Comparison of ENCODE assay signal across 1 cellular context in genomic region chr9:127785933-127786772, GRCh38.
A peak's percentile ranks its signal among the peaks of the same experiment; 100 is the strongest.
TF ChIP-seq lines count a peak whose summit lies in the region.

TSS of gene CDK9 (plus strand) at chr9:127786034. CDS start at chr9:127786149, 115 bp downstream.

TF ChIP-seq in HepG2, 621 proteins besides CTCF, POLR2A, EP300 and RAD21 (continued from another document and continues in another):
- peak; percentile 70; the same call in 1 of the 2 replicates for TF ChIP-seq ZNF687 (CRISPR knock-in tag; IDR thresholded peaks at IDR 0.05)
- 0 out of 2 replicates have a peak, but pooled peaks have one; percentile 25 for TF ChIP-seq BCL3 (CRISPR knock-in tag; IDR thresholded peaks at IDR 0.05)
- TF ChIP-seq ZNF12 (CRISPR knock-in tag; IDR thresholded peaks at IDR 0.05) = 0 out of 2 replicates have a peak, but pooled peaks have one; percentile 7
- no peak for TF ChIP-seq ZBTB20 (CRISPR knock-in tag; IDR thresholded peaks at IDR 0.05; ENCODE audit: borderline replicate concordance, low read depth)
- TF ChIP-seq BORCS8-MEF2B (CRISPR knock-in tag; IDR thresholded peaks at IDR 0.05) = 0 out of 2 replicates have a peak, but pooled peaks have one; percentile 47
- TF ChIP-seq ASH2L (IDR thresholded peaks at IDR 0.05; ENCODE audit: insufficient read length, low read depth, low read length) = peak; percentile 51
- TF ChIP-seq UBTF (CRISPR knock-in tag; IDR thresholded peaks at IDR 0.05) = peak; percentile 52
- peak; percentile 76 for TF ChIP-seq SP5 (CRISPR knock-in tag; IDR thresholded peaks at IDR 0.05; ENCODE audit: borderline replicate concordance, low read depth)
- TF ChIP-seq ZNF18 (CRISPR knock-in tag; IDR thresholded peaks at IDR 0.05; ENCODE audit: insufficient replicate concordance) = no peak
- peak; percentile 67; the same call in 1 of the 2 replicates for TF ChIP-seq ZNF256 (CRISPR knock-in tag; conservative IDR thresholded peaks at IDR 0.05)
- TF ChIP-seq ZNF562 (CRISPR knock-in tag; IDR thresholded peaks at IDR 0.05; ENCODE audit: borderline replicate concordance) = no peak
- TF ChIP-seq PRDM15 (CRISPR knock-in tag; IDR thresholded peaks at IDR 0.05) = peak; percentile 43; the same call in 1 of the 2 replicates
- TF ChIP-seq ZBTB7A (CRISPR knock-in tag; IDR thresholded peaks at IDR 0.05) = no peak
- TF ChIP-seq ZBTB40 (IDR thresholded peaks at IDR 0.05) = no peak
- TF ChIP-seq ZBTB40 (CRISPR knock-in tag; IDR thresholded peaks at IDR 0.05) = 0 out of 2 replicates have a peak, but pooled peaks have one; percentile 13
- peak; percentile 60; the same call in 1 of the 2 replicates for TF ChIP-seq ZGPAT (CRISPR knock-in tag; IDR thresholded peaks at IDR 0.05)
- 0 out of 2 replicates have a peak, but pooled peaks have one; percentile 9 for TF ChIP-seq MED1 (CRISPR knock-in tag; IDR thresholded peaks at IDR 0.05)
- TF ChIP-seq HOXA5 (CRISPR knock-in tag; IDR thresholded peaks at IDR 0.05) = peak; percentile 71; the same call in 1 of the 2 replicates
- TF ChIP-seq ELF1 (CRISPR knock-in tag; IDR thresholded peaks at IDR 0.05) = peak; percentile 75; the same call in 1 of the 2 replicates
- TF ChIP-seq MYC (CRISPR knock-in tag; IDR thresholded peaks at IDR 0.05; ENCODE audit: borderline replicate concordance) = peak; percentile 23; the same call in 1 of the 2 replicates
- no peak for TF ChIP-seq ZNF549 (CRISPR knock-in tag; IDR thresholded peaks at IDR 0.05)
- TF ChIP-seq ZNF513 (CRISPR knock-in tag; conservative IDR thresholded peaks at IDR 0.05) = no peak
- TF ChIP-seq ONECUT2 (CRISPR knock-in tag; IDR thresholded peaks at IDR 0.05) = no peak
- peak; percentile 92 for TF ChIP-seq GABPB1 (CRISPR knock-in tag; IDR thresholded peaks at IDR 0.05)
- TF ChIP-seq RXRA (CRISPR knock-in tag; IDR thresholded peaks at IDR 0.05) = peak; percentile 36
- peak; percentile 51 for TF ChIP-seq AGO2 (optimal IDR thresholded peaks at IDR 0.05; ENCODE audit: low read depth, low read length)
